In the genomic region with DNA sequence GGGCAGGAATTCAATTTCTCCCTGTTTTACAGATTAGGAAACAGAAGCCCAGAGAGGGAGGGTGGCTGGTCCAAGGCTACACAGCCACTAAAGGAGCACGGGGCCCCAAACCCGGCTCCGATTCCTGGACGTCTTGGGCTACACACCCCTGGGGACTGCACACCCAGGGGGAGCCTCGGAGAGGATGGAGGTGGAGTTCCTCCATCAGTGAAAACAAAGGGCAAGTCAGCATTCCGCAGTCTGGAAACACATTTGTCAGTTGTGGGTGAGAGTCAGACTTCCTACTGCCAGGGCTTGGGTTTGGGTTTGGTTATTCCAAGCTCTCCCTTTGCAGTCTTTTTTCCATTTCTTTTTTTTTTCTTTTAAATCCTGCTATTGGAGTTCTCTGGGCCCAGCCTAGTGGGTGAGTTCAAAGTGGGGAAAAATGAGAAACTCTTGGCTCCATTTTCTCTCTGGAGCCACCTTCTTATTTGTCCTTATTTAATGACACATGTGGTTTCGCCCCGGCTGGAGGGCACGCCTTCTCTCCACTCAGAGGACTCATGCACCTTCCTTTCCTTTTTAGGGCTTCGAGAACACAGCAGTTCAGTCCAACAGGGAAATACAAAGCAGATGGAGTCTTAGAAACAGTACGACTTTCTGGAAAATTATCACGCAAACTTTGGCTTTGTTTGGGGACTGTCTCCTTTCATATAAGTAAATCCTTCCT, we compare ENCODE assay signal across 13 cellular contexts. TPM values are rescaled to one million over a fixed set of nuclear protein-coding genes. Genes with fewer than 3 reads are reported as not detected.
DNase-seq lines count a peak whose midpoint lies in the region; TF ChIP-seq lines count a peak whose summit lies in the region.
"Had no signal": no experiment of that assay in that cellular context is flagged by ENCODE, and none has a peak within 500 bp of the region (broad histone marks: within the 10 kb centered on the region; RNA-seq: fewer than 3 reads in every experiment).

No MANE protein-coding gene starts in this region.

- H3K27me3 ChIP-seq in esophagus squamous epithelium, result no peaks in the 10 kb centered on the region
- H3K27me3 ChIP-seq in muscle layer of duodenum (ENCODE audit: low read depth, low read length), result no peaks in the 10 kb centered on the region
- no peaks in the 10 kb centered on the region for H3K27me3 ChIP-seq in thyroid gland

- WGBS in esophagus squamous epithelium, 2 donors, result 51 to 71% methylated on average over 8 to 9 of the region's 12 CpGs
- 64 to 80% methylated on average over 12 of the region's 12 CpGs for WGBS in thyroid gland, 2 donors

- TF ChIP-seq POLR2A in esophagus squamous epithelium (IDR thresholded peaks at IDR 0.05), result no peak
- TF ChIP-seq POLR2A in thyroid gland (IDR thresholded peaks at IDR 0.05), result no peak

- H3K4me1 ChIP-seq in esophagus squamous epithelium (peaks cover 0 to 57% (median 5%) of the 10 kb centered on the region in 3 donors), muscle layer of duodenum (ENCODE audit: control insufficient read depth in 1 of 2, insufficient read depth in 2 of 2, low read length in 2 of 2) (peaks cover 0 to 7% of the 10 kb centered on the region in 2 donors), thyroid gland (peaks cover 5 to 32% of the 10 kb centered on the region in 2 donors)

- intact Hi-C loops in esophagus squamous epithelium (cut with DNase I), result no loop called here
- intact Hi-C loops in thyroid gland (cut with DNase I), result no loop called here

- peak overlapping the region; percentile 68 to 89 (median 83) for H3K27ac ChIP-seq in esophagus squamous epithelium
- peak overlapping the region; percentile 50 for H3K27ac ChIP-seq in muscle layer of duodenum (ENCODE audit: low read length)
- peak overlapping the region in 2 of 3 donors; percentile 20 to 37 for H3K27ac ChIP-seq in thyroid gland

- H3K9me3 ChIP-seq in esophagus squamous epithelium (no peaks in the 10 kb centered on the region), muscle layer of duodenum (ENCODE audit: control insufficient read depth in 1 of 2, low read length in 2 of 2) (no peaks in the 10 kb centered on the region), thyroid gland (no peaks in the 10 kb centered on the region)

- DNase-seq in HFF-Myc (ENCODE audit: extremely low read depth, low read depth) (peak; percentile 57), esophagus squamous epithelium (lab: John Stamatoyannopoulos, UW) (no peak), thyroid gland (no peak), NCI-H69 (lab: John Stamatoyannopoulos, UW) (no peak), Ammon's horn (ENCODE audit: low spot score) (no peak), medulla oblongata (ENCODE audit: extremely low spot score) (no peak)
- no peak for DNase-seq in NK-92 treated with Interleukin-12 subunit alpha and Interleukin-12 subunit beta, amount 100 ng/mL, for 24 hours (lab: John Stamatoyannopoulos, UW)
- DNase-seq: activated naive CD4-positive, alpha-beta T cell treated with anti-CD3 and anti-CD28 coated beads for 36 hours; CD4-positive, alpha-beta T cell; NCI-H1092 treated with DMSO at 0.1 percent for 48 hours; stimulated activated CD8-positive, alpha-beta memory T cell treated with anti-CD3 and anti-CD28 coated beads, Interleukin-4, amount 100 ng/mL, for 48 hours had no signal

- TF ChIP-seq CTCF in HFF-Myc (IDR thresholded peaks at IDR 0.05; ENCODE audit: low read depth, low read length, missing control alignments) (no peak), esophagus squamous epithelium (IDR thresholded peaks at IDR 0.05) (no peak), thyroid gland (IDR thresholded peaks at IDR 0.05) (no peak)

- H3K4me3 ChIP-seq in HFF-Myc (replicated peaks; ENCODE audit: low read depth, low read length), result no peak overlapping the region
- H3K4me3 ChIP-seq in esophagus squamous epithelium, result no peak overlapping the region
- H3K4me3 ChIP-seq in muscle layer of duodenum (ENCODE audit: low read depth in 1 of 2, low read length in 2 of 2), result peak overlapping the region in 1 of 2 donors; percentile 33
- H3K4me3 ChIP-seq in thyroid gland (replicated peaks in 1 of 3), result no peak overlapping the region

- no peaks in the 10 kb centered on the region for H3K36me3 ChIP-seq in esophagus squamous epithelium
- H3K36me3 ChIP-seq in muscle layer of duodenum (ENCODE audit: control insufficient read depth in 1 of 2, insufficient read depth in 2 of 2, low read length in 2 of 2), result peaks cover 4 to 8% of the 10 kb centered on the region in 2 donors
- H3K36me3 ChIP-seq in thyroid gland, result no peaks in the 10 kb centered on the region

RNA-seq across cellular contexts. Expression of gene AQP1, which starts 59.8 kb away (rescaled TPM):
- total RNA-seq in esophagus squamous epithelium (100 to 1,000 TPM in 1 of 4 donors, 10 to 100 TPM in 3; 14.9 to 159 (median 44.7) TPM), thyroid gland (100 to 1,000 TPM in 2 of 4 donors, 10 to 100 TPM in 2; 48.7 to 231 (median 134) TPM)
- total RNA-seq: G401 had no signal

Comparison
In these comparisons a context has a peak if more than half of its experiments do, and no peak if none do; other contexts are left out.
1. H3K27ac ChIP-seq: peak in every context shown above with its lines; median percentile 83 in esophagus squamous epithelium; 50 in muscle layer of duodenum; 28 in thyroid gland.